In genomic region chr9:131559416-131560000, GRCh38 we compare ENCODE assay signal across 24 cellular contexts. TPM values are rescaled to one million over a fixed set of nuclear protein-coding genes. Genes with fewer than 3 reads are reported as not detected.
DNase-seq lines count a peak whose midpoint lies in the region; ATAC-seq and TF ChIP-seq lines count a peak whose summit lies in the region.
"Had no signal": no experiment of that assay in that cellular context is flagged by ENCODE, and none has a peak within 500 bp of the region (broad histone marks: within the 10 kb centered on the region; RNA-seq: fewer than 3 reads in every experiment).

No MANE protein-coding gene starts in this region.

- no peaks in the 10 kb centered on the region for H3K79me2 ChIP-seq in osteoblast (ENCODE audit: insufficient read depth, low read length)

- intact Hi-C loops in body of pancreas (cut with DNase I), result no loop called here

- H4K20me1 ChIP-seq in osteoblast (ENCODE audit: insufficient read depth, low read length), result no peaks in the 10 kb centered on the region

- H3K4me1 ChIP-seq in body of pancreas (no peaks in the 10 kb centered on the region), osteoblast (ENCODE audit: insufficient read depth, low read length) (peaks cover 4% of the 10 kb centered on the region)
- H3K4me1 ChIP-seq: gastrocnemius medialis had no signal

- H3K27ac ChIP-seq in body of pancreas, result no peak overlapping the region
- no peak overlapping the region for H3K27ac ChIP-seq in osteoblast (ENCODE audit: low read depth, low read length)
- H3K27ac ChIP-seq: gastrocnemius medialis, KMS-11, thoracic aorta had no signal

- H3K4me2 ChIP-seq in osteoblast (ENCODE audit: insufficient read depth, low read length), result no peak overlapping the region
- H3K4me2 ChIP-seq: KMS-11 had no signal

- DNase-seq in ELR (ENCODE audit: low read depth) (peak; percentile 16), body of pancreas (no peak), osteoblast (ENCODE audit: insufficient read length, low spot score, missing footprints) (peak; percentile 18), globus pallidus (ENCODE audit: low spot score) (no peak)
- peak; percentile 32 for DNase-seq in Jurkat, Clone E6-1 (ENCODE audit: low read depth, low spot score)
- DNase-seq: activated CD4-positive, CD25-positive, alpha-beta regulatory T cell treated with anti-CD3 and anti-CD28 coated beads, Interleukin-2, amount 50 U/mL, for 72 hours; activated CD8-positive, alpha-beta T cell treated with anti-CD3 and anti-CD28 coated beads, Interleukin-2, amount 10 ng/mL, durations not matched to agents 7 days and 5 days; activated gamma-delta T cell; activated T-cell treated with anti-CD3 and anti-CD28 coated beads for 4 hours; effector memory CD4-positive, alpha-beta T cell; gastrocnemius medialis; hippocampal formation; NCI-H187 treated with DMSO at 0.1 percent for 48 hours; NCI-H526 treated with DMSO at 0.1 percent for 48 hours; stimulated activated CD4-positive, alpha-beta T cell treated with anti-CD3 and anti-CD28 coated beads, Interleukin-15, amount 100 ng/mL, for 24 hours; stimulated activated naive CD8-positive, alpha-beta T cell treated with anti-CD3 and anti-CD28 coated beads, Interleukin-15, Interleukin-2, amounts not matched to agents 100 U/mL and 50 U/mL, for 24 hours had no signal

- H3K9me3 ChIP-seq in body of pancreas (no peaks in the 10 kb centered on the region), osteoblast (ENCODE audit: low read depth, low read length) (no peaks in the 10 kb centered on the region)
- H3K9me3 ChIP-seq: gastrocnemius medialis had no signal

- whole genome bisulfite sequencing in body of pancreas, 2 donors, result 77% methylated on average over 1 of the region's 1 CpG; no CpG with 5 or more reads in 1 of the 2 donors

- H3K27me3 ChIP-seq in body of pancreas (no peaks in the 10 kb centered on the region), osteoblast (ENCODE audit: insufficient read depth, low read length) (peaks cover 13% of the 10 kb centered on the region)

- TF ChIP-seq POLR2A in body of pancreas (IDR thresholded peaks at IDR 0.05), result no peak

- H3K36me3 ChIP-seq in body of pancreas (replicated peaks in 1 of 2; ENCODE audit: insufficient read depth in 1 of 2, low read depth in 2 of 2), result no peaks in the 10 kb centered on the region
- no peaks in the 10 kb centered on the region for H3K36me3 ChIP-seq in osteoblast (ENCODE audit: insufficient read depth, low read length)
- H3K36me3 ChIP-seq: gastrocnemius medialis, thoracic aorta had no signal

- no peak overlapping the region for H3K4me3 ChIP-seq in Jurkat, Clone E6-1 (ENCODE audit: low read length)
- H3K4me3 ChIP-seq in body of pancreas (no peak overlapping the region), osteoblast (ENCODE audit: insufficient read depth, low read length) (no peak overlapping the region)
- H3K4me3 ChIP-seq: gastrocnemius medialis, thoracic aorta had no signal

- no peak overlapping the region for H2AFZ ChIP-seq in osteoblast (ENCODE audit: low read length)

- ATAC-seq in body of pancreas, result peak; percentile 40
- no peak for ATAC-seq in HG02970 (IDR thresholded peaks at IDR 0.05; ENCODE audit: low FRiP score, unreplicated experiment)
- no peak for ATAC-seq in HG03469 (IDR thresholded peaks at IDR 0.05; ENCODE audit: unreplicated experiment)
- ATAC-seq: activated CD8-positive, alpha-beta T cell treated with anti-CD3 and anti-CD28 coated beads, Interleukin-2, amount 10 ng/mL, durations not matched to agents 7 days and 5 days; gastrocnemius medialis; stimulated activated naive CD8-positive, alpha-beta T cell treated with anti-CD3 and anti-CD28 coated beads, Interleukin-15, Interleukin-2, amounts not matched to agents 100 U/mL and 50 U/mL, for 24 hours had no signal

- TF ChIP-seq CTCF in body of pancreas (IDR thresholded peaks at IDR 0.05) (peak in 2 of 7 experiments; percentile 15 to 31), osteoblast (IDR thresholded peaks at IDR 0.05; ENCODE audit: extremely low read depth, low read depth, low read length) (no peak)

RNA-seq across cellular contexts. Expression of gene PRRT1B, which starts 14.2 kb away (rescaled TPM):
- polyA plus RNA-seq in Jurkat, Clone E6-1 (2012; ENCODE audit: insufficient read depth, insufficient read length), result not detected
- under 1 TPM; 0.33 to 0.78 TPM for total RNA-seq in body of pancreas
- total RNA-seq in osteoblast, result not detected in 2 replicates
- total RNA-seq: activated CD8-positive, alpha-beta T cell treated with anti-CD3 and anti-CD28 coated beads, Interleukin-2, amount 10 ng/mL, durations not matched to agents 7 days and 5 days; CD4-positive, CD25-positive, alpha-beta regulatory T cell; gastrocnemius medialis; lung microvascular endothelial cell; thoracic aorta had no signal
- polyA plus RNA-seq: CD4-positive, CD25-positive, alpha-beta regulatory T cell; esophagus; neural cell had no signal

RNA-seq across cellular contexts. Expression of gene UCK1, which starts 28.4 kb away (rescaled TPM):
- polyA plus RNA-seq in Jurkat, Clone E6-1 (2012; ENCODE audit: insufficient read depth, insufficient read length), result 39.5 TPM
- total RNA-seq in body of pancreas (10 to 100 TPM; 16.5 to 37.1 TPM), osteoblast (19.5 and 22.4 TPM in 2 replicates)

RNA-seq across cellular contexts. Expression of gene POMT1, which starts 56.8 kb away (rescaled TPM):
- polyA plus RNA-seq in Jurkat, Clone E6-1 (2012; ENCODE audit: insufficient read depth, insufficient read length), result 33.2 TPM
- total RNA-seq in body of pancreas (10 to 100 TPM; 22.1 to 34.6 TPM), osteoblast (32.6 and 33.9 TPM in 2 replicates)

Comparison
In these comparisons a context has a peak if more than half of its experiments do, and no peak if none do; other contexts are left out.
1. DNase-seq: peak in ELR (single experiment), Jurkat, Clone E6-1 (single experiment) and osteoblast (single experiment); none in body of pancreas (0 of 4) and globus pallidus (single experiment).